In genomic region chr5:140549237-140550144, GRCh38 we compare ENCODE assay signal across 9 cellular contexts. TPM values are rescaled to one million over a fixed set of nuclear protein-coding genes. Genes with fewer than 3 reads are reported as not detected.
DNase-seq lines count a peak whose midpoint lies in the region; TF ChIP-seq lines count a peak whose summit lies in the region.
"Had no signal": no experiment of that assay in that cellular context is flagged by ENCODE, and none has a peak within 500 bp of the region (broad histone marks: within the 10 kb centered on the region; RNA-seq: fewer than 3 reads in every experiment).

No MANE protein-coding gene starts in this region.

- no peak overlapping the region for H3K4me2 ChIP-seq in OCI-LY7 (ENCODE audit: low read length)

- intact Hi-C loops in Caco-2 (cut with micrococcal nuclease; ENCODE audit: unreplicated experiment): no loop called here
- intact Hi-C loops in OCI-LY7 (cut with micrococcal nuclease; ENCODE audit: unreplicated experiment): loop anchor here (10.0 kb wide), 2 partner anchors 185 to 305 kb away; partner anchors contain the start of gene SLC4A9

- H3K27ac ChIP-seq in OCI-LY7 (ENCODE audit: low read depth, low read length, poor library complexity, severe bottlenecking): no peak overlapping the region

- peaks cover 28% of the 10 kb centered on the region for H3K4me1 Mint-ChIP-seq in Caco-2 (ENCODE audit: low read depth, unreplicated experiment)

- H3K36me3 ChIP-seq in Caco-2 (ENCODE audit: control insufficient read depth, insufficient read depth, low read length): peaks cover 6% of the 10 kb centered on the region
- H3K36me3 ChIP-seq in OCI-LY7 (ENCODE audit: insufficient read depth, low read length): peaks cover 70% of the 10 kb centered on the region

- no peaks in the 10 kb centered on the region for H4K20me1 ChIP-seq in OCI-LY7 (ENCODE audit: insufficient read depth, low read length)

- no peak overlapping the region for H2AFZ ChIP-seq in OCI-LY7 (ENCODE audit: low read length)

- H3K4me3 ChIP-seq in Caco-2 (ENCODE audit: low read depth, low read length): no peak overlapping the region
- no peak overlapping the region for H3K4me3 ChIP-seq in cardiac fibroblast (replicated peaks in 1 of 2; ENCODE audit: low read depth in 2 of 2, low read length in 2 of 2)
- no peak overlapping the region for H3K4me3 ChIP-seq in OCI-LY7 (ENCODE audit: low read depth, low read length, poor library complexity, severe bottlenecking)

- H3K9me3 Mint-ChIP-seq in Caco-2 (ENCODE audit: unreplicated experiment): no peaks in the 10 kb centered on the region

- peak overlapping the region; percentile 64 for H3K27ac Mint-ChIP-seq in Caco-2 (ENCODE audit: unreplicated experiment)

- BruUV-seq in Caco-2 (replicated peaks; lab: Mats Ljungman, UMichigan) (no TSS peak), OCI-LY7 (replicated peaks; lab: Mats Ljungman, UMichigan) (no TSS peak)

- CTCF ChIA-PET in Caco-2 (lab: Charles Lee): no interaction called here
- CTCF ChIA-PET in OCI-LY7 (lab: Charles Lee; ENCODE audit: unreplicated experiment): no interaction called here

- H3K9me3 ChIP-seq in Caco-2 (no peaks in the 10 kb centered on the region), OCI-LY7 (ENCODE audit: low read length) (no peaks in the 10 kb centered on the region)

- DNase-seq in Caco-2 (no peak), NCI-H2029 treated with DMSO at 0.1 percent for 48 hours (lab: John Stamatoyannopoulos, UW) (peak; percentile 60), cardiac fibroblast (ENCODE audit: low read depth in 2 of 2) (peak; percentile 40 to 77), medulla oblongata (ENCODE audit: extremely low spot score) (peak; percentile 71), germinal center (ENCODE audit: low spot score) (no peak), NCI-H2081 treated with DMSO at 0.1 percent for 48 hours (lab: John Stamatoyannopoulos, UW) (no peak), HK-2 (ENCODE audit: unreplicated experiment) (no peak), OCI-LY7 (ENCODE audit: low spot score) (no peak)

- H3K4me1 ChIP-seq in Caco-2: peaks cover 13% of the 10 kb centered on the region
- H3K4me1 ChIP-seq in OCI-LY7 (ENCODE audit: insufficient read depth, low read length, poor library complexity, severe bottlenecking): peaks cover 19% of the 10 kb centered on the region

- H3K27me3 ChIP-seq in Caco-2 (replicated peaks; ENCODE audit: control insufficient read depth, insufficient read depth, low read length): no peaks in the 10 kb centered on the region

- no peaks in the 10 kb centered on the region for H3K79me2 ChIP-seq in OCI-LY7 (ENCODE audit: insufficient read depth, low read depth, low read length)

- peaks cover 92% of the 10 kb centered on the region for H3K36me3 Mint-ChIP-seq in Caco-2 (ENCODE audit: insufficient read depth, unreplicated experiment)

- no peaks in the 10 kb centered on the region for H3K27me3 Mint-ChIP-seq in Caco-2 (ENCODE audit: insufficient read depth, unreplicated experiment)

- no peaks in the 10 kb centered on the region for H3K9me2 ChIP-seq in OCI-LY7 (ENCODE audit: insufficient read depth, low read length)

- TF ChIP-seq CTCF in Caco-2 (IDR thresholded peaks at IDR 0.05; ENCODE audit: insufficient read depth in 1 of 2, low read depth in 1 of 2, low read length in 1 of 2, severe bottlenecking in 1 of 2, unreplicated experiment in 1 of 2) (no peak), cardiac fibroblast (IDR thresholded peaks at IDR 0.05; ENCODE audit: low read depth, low read length) (no peak), OCI-LY7 (conservative IDR thresholded peaks at IDR 0.05; ENCODE audit: low read length) (no peak)

- POLR2A ChIA-PET in Caco-2 (lab: Charles Lee): no interaction called here
- POLR2A ChIA-PET in OCI-LY7 (lab: Charles Lee): no interaction called here

- peak overlapping the region; percentile 69 for H3K4me3 Mint-ChIP-seq in Caco-2 (ENCODE audit: unreplicated experiment)

RNA-seq across cellular contexts. Expression of gene EIF4EBP3, which starts 2.0 kb away (rescaled TPM):
- total RNA-seq in Caco-2 (2022) (7.6 and 8.0 TPM in 2 replicates), OCI-LY7 (2022) (7.9 and 8.3 TPM in 2 replicates)
- 0.98 TPM in 1 of 2 replicates, not detected in the other for total RNA-seq in OCI-LY7 (2014; rRNA removed; shearing (Covaris generic))
- total RNA-seq: HT1080 had no signal

RNA-seq across cellular contexts. Expression of gene SRA1, which starts 7.8 kb away (rescaled TPM):
- total RNA-seq in Caco-2 (2022) (44.0 and 50.3 TPM in 2 replicates), OCI-LY7 (2022) (21.3 and 24.5 TPM in 2 replicates)
- total RNA-seq in OCI-LY7 (2014; rRNA removed; shearing (Covaris generic)): 18.8 and 19.1 TPM in 2 replicates

RNA-seq across cellular contexts. Expression of gene APBB3, which starts 14.9 kb away (rescaled TPM):
- total RNA-seq in Caco-2 (2022) (23.4 and 25.1 TPM in 2 replicates), OCI-LY7 (2022) (32.1 and 32.2 TPM in 2 replicates)
- 22.7 and 37.9 TPM in 2 replicates for total RNA-seq in OCI-LY7 (2014; rRNA removed; shearing (Covaris generic))

RNA-seq across cellular contexts. Expression of gene SLC35A4, which starts 15.1 kb away (rescaled TPM):
- total RNA-seq in Caco-2 (2022) (79.5 and 91.3 TPM in 2 replicates), OCI-LY7 (2022) (48.7 TPM in 2 replicates)
- total RNA-seq in OCI-LY7 (2014; rRNA removed; shearing (Covaris generic)): 19.6 and 29.1 TPM in 2 replicates

Comparison
In these comparisons a context has a peak if more than half of its experiments do, and no peak if none do; other contexts are left out.
1. DNase-seq: peak in NCI-H2029 treated with DMSO at 0.1 percent for 48 hours (single experiment), cardiac fibroblast (2 of 2) and medulla oblongata (single experiment); none in Caco-2 (0 of 2), germinal center (single experiment), NCI-H2081 treated with DMSO at 0.1 percent for 48 hours (single experiment), HK-2 (single experiment) and OCI-LY7 (single experiment).